Comparison of ENCODE assay signal across 1 cellular context in genomic region chr2:186129767-186130581, GRCh38.
TF ChIP-seq lines count a peak whose summit lies in the region.

No MANE protein-coding gene starts in this region.

TF ChIP-seq in HEK293, 187 proteins besides CTCF, POLR2A, EP300 and RAD21 (continued from another document and continues in another):
- TF ChIP-seq, protein P1, sequence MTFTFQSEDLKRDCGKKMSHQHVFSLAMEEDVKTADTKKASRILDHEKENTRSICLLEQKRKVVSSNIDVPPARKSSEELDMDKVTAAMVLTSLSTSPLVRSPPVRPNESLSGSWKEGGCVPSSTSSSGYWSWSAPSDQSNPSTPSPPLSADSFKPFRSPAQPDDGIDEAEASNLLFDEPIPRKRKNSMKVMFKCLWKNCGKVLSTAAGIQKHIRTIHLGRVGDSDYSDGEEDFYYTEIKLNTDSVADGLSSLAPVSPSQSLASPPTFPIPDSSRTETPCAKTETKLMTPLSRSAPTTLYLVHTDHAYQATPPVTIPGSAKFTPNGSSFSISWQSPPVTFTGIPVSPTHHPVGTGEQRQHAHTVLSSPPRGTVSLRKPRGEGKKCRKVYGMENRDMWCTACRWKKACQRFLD (tag by site-specific recombination; IDR thresholded peaks at IDR 0.05): no peak
- TF ChIP-seq ZNF133 (tag by site-specific recombination; IDR thresholded peaks at IDR 0.05) (no peak), ZBTB48 (tag by site-specific recombination; IDR thresholded peaks at IDR 0.05) (no peak), ZEB2 (tag by site-specific recombination; IDR thresholded peaks at IDR 0.05) (0 out of 2 replicates have a peak, but pooled peaks have one; percentile 36), ZNF561 (tag by site-specific recombination; IDR thresholded peaks at IDR 0.05; ENCODE audit: borderline replicate concordance) (no peak), ZNF37A (tag by site-specific recombination; IDR thresholded peaks at IDR 0.05) (no peak), TSHZ1 (tag by site-specific recombination; IDR thresholded peaks at IDR 0.05; ENCODE audit: borderline replicate concordance) (no peak), ZNF354C (tag by site-specific recombination; IDR thresholded peaks at IDR 0.05; ENCODE audit: borderline replicate concordance, low read depth) (no peak), ZNF19 (tag by site-specific recombination; IDR thresholded peaks at IDR 0.05; ENCODE audit: low read depth) (no peak), ZBTB11 (tag by site-specific recombination; conservative IDR thresholded peaks at IDR 0.05; ENCODE audit: low read depth) (no peak), ZNF211 (tag by site-specific recombination; IDR thresholded peaks at IDR 0.05; ENCODE audit: low read depth) (no peak), ZBTB20 (tag by site-specific recombination; IDR thresholded peaks at IDR 0.05) (no peak), ZNF146 (tag by site-specific recombination; IDR thresholded peaks at IDR 0.05) (no peak), ZNF658 (tag by site-specific recombination; IDR thresholded peaks at IDR 0.05) (no peak), ZNF626 (tag by site-specific recombination; IDR thresholded peaks at IDR 0.05) (no peak), IKZF3 (tag by site-specific recombination; IDR thresholded peaks at IDR 0.05) (no peak), ZNF596 (tag by site-specific recombination; IDR thresholded peaks at IDR 0.05) (no peak), ZNF324 (tag by site-specific recombination; IDR thresholded peaks at IDR 0.05) (no peak), ZNF510 (tag by site-specific recombination; IDR thresholded peaks at IDR 0.05; ENCODE audit: insufficient replicate concordance) (no peak), TRIM28 (IDR thresholded peaks at IDR 0.05; ENCODE audit: borderline replicate concordance, low read length) (no peak), ZNF221 (tag by site-specific recombination; IDR thresholded peaks at IDR 0.05; ENCODE audit: borderline replicate concordance) (no peak), ZNF202 (tag by site-specific recombination; IDR thresholded peaks at IDR 0.05; ENCODE audit: borderline replicate concordance) (no peak), ZNF423 (tag by site-specific recombination; IDR thresholded peaks at IDR 0.05) (no peak), ZNF837 (tag by site-specific recombination; IDR thresholded peaks at IDR 0.05) (no peak), ZNF843 (tag by site-specific recombination; IDR thresholded peaks at IDR 0.05) (peak; percentile 82), OVOL3 (tag by site-specific recombination; IDR thresholded peaks at IDR 0.05) (no peak), ZNF544 (tag by site-specific recombination; IDR thresholded peaks at IDR 0.05) (no peak), ZFP41 (tag by site-specific recombination; IDR thresholded peaks at IDR 0.05; ENCODE audit: borderline replicate concordance) (no peak), ZNF624 (tag by site-specific recombination; IDR thresholded peaks at IDR 0.05) (no peak), ZXDB (tag by site-specific recombination; IDR thresholded peaks at IDR 0.05) (peak; percentile 44; the same call in 1 of the 2 replicates), ZSCAN5A (tag by site-specific recombination; IDR thresholded peaks at IDR 0.05) (no peak), ZNF350 (tag by site-specific recombination; IDR thresholded peaks at IDR 0.05) (no peak), ZBTB17 (tag by site-specific recombination; IDR thresholded peaks at IDR 0.05) (0 out of 2 replicates have a peak, but pooled peaks have one; percentile 41), ZNF26 (tag by site-specific recombination; IDR thresholded peaks at IDR 0.05) (no peak), ZNF394 (tag by site-specific recombination; IDR thresholded peaks at IDR 0.05; ENCODE audit: borderline replicate concordance) (no peak), ZNF140 (tag by site-specific recombination; IDR thresholded peaks at IDR 0.05) (no peak)
- TF ChIP-seq, protein P2, sequence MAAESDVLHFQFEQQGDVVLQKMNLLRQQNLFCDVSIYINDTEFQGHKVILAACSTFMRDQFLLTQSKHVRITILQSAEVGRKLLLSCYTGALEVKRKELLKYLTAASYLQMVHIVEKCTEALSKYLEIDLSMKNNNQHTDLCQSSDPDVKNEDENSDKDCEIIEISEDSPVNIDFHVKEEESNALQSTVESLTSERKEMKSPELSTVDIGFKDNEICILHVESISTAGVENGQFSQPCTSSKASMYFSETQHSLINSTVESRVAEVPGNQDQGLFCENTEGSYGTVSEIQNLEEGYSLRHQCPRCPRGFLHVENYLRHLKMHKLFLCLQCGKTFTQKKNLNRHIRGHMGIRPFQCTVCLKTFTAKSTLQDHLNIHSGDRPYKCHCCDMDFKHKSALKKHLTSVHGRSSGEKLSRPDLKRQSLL (tag by site-specific recombination; IDR thresholded peaks at IDR 0.05): no peak
- TF ChIP-seq, protein P3, sequence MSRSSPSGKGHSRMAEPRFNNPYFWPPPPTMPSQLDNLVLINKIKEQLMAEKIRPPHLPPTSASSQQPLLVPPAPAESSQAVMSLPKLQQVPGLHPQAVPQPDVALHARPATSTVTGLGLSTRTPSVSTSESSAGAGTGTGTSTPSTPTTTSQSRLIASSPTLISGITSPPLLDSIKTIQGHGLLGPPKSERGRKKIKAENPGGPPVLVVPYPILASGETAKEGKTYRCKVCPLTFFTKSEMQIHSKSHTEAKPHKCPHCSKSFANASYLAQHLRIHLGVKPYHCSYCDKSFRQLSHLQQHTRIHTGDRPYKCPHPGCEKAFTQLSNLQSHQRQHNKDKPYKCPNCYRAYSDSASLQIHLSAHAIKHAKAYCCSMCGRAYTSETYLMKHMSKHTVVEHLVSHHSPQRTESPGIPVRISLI (tag by site-specific recombination; IDR thresholded peaks at IDR 0.05): no peak
- TF ChIP-seq, protein P4, sequence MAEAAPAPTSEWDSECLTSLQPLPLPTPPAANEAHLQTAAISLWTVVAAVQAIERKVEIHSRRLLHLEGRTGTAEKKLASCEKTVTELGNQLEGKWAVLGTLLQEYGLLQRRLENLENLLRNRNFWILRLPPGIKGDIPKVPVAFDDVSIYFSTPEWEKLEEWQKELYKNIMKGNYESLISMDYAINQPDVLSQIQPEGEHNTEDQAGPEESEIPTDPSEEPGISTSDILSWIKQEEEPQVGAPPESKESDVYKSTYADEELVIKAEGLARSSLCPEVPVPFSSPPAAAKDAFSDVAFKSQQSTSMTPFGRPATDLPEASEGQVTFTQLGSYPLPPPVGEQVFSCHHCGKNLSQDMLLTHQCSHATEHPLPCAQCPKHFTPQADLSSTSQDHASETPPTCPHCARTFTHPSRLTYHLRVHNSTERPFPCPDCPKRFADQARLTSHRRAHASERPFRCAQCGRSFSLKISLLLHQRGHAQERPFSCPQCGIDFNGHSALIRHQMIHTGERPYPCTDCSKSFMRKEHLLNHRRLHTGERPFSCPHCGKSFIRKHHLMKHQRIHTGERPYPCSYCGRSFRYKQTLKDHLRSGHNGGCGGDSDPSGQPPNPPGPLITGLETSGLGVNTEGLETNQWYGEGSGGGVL (tag by site-specific recombination; IDR thresholded peaks at IDR 0.05): peak; percentile 38; the same call in 1 of the 2 replicates
- TF ChIP-seq, protein P5, sequence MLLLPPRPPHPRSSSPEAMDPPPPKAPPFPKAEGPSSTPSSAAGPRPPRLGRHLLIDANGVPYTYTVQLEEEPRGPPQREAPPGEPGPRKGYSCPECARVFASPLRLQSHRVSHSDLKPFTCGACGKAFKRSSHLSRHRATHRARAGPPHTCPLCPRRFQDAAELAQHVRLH (tag by site-specific recombination; IDR thresholded peaks at IDR 0.05): no peak
- TF ChIP-seq, protein P6, sequence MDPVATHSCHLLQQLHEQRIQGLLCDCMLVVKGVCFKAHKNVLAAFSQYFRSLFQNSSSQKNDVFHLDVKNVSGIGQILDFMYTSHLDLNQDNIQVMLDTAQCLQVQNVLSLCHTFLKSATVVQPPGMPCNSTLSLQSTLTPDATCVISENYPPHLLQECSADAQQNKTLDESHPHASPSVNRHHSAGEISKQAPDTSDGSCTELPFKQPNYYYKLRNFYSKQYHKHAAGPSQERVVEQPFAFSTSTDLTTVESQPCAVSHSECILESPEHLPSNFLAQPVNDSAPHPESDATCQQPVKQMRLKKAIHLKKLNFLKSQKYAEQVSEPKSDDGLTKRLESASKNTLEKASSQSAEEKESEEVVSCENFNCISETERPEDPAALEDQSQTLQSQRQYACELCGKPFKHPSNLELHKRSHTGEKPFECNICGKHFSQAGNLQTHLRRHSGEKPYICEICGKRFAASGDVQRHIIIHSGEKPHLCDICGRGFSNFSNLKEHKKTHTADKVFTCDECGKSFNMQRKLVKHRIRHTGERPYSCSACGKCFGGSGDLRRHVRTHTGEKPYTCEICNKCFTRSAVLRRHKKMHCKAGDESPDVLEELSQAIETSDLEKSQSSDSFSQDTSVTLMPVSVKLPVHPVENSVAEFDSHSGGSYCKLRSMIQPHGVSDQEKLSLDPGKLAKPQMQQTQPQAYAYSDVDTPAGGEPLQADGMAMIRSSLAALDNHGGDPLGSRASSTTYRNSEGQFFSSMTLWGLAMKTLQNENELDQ (tag by site-specific recombination; IDR thresholded peaks at IDR 0.05; ENCODE audit: low read depth): no peak
